Comparison of ENCODE assay signal across 2 cellular contexts in genomic region chr7:117862378-117862777, GRCh38.
TF ChIP-seq lines count a peak whose summit lies in the region.

No MANE protein-coding gene starts in this region.

TF ChIP-seq in GM23338, 12 proteins besides CTCF, POLR2A, EP300 and RAD21:
- no peak for TF ChIP-seq POLR2AphosphoS5 (IDR thresholded peaks at IDR 0.05; ENCODE audit: low read depth)
- no peak for TF ChIP-seq CREB1 (CRISPR knock-in tag; IDR thresholded peaks at IDR 0.05; ENCODE audit: low read depth)
- TF ChIP-seq EZH2phosphoT487 (IDR thresholded peaks at IDR 0.05; ENCODE audit: unreplicated experiment): no peak
- TF ChIP-seq REST (IDR thresholded peaks at IDR 0.05; ENCODE audit: unreplicated experiment): no peak
- no peak for TF ChIP-seq ZNF462 (CRISPR knock-in tag; IDR thresholded peaks at IDR 0.05)
- TF ChIP-seq ETS1 (IDR thresholded peaks at IDR 0.05): no peak
- TF ChIP-seq NANOG (IDR thresholded peaks at IDR 0.05; ENCODE audit: borderline replicate concordance): no peak
- TF ChIP-seq EZH2 (IDR thresholded peaks at IDR 0.05; ENCODE audit: low read depth, unreplicated experiment): no peak
- no peak for TF ChIP-seq ZNF114 (CRISPR knock-in tag; IDR thresholded peaks at IDR 0.05)
- no peak for TF ChIP-seq ZNF331 (CRISPR knock-in tag; IDR thresholded peaks at IDR 0.05; ENCODE audit: low read depth)
- TF ChIP-seq STAT1 (IDR thresholded peaks at IDR 0.05; ENCODE audit: unreplicated experiment): no peak

TF ChIP-seq in K562, 482 proteins besides CTCF, POLR2A, EP300 and RAD21:
- no peak for TF ChIP-seq KDM5B (IDR thresholded peaks at IDR 0.05; ENCODE audit: insufficient replicate concordance, low read depth, low read length)
- no peak for TF ChIP-seq SAP30 (IDR thresholded peaks at IDR 0.05; ENCODE audit: borderline replicate concordance, insufficient read depth, low read depth, low read length, poor library complexity, severe bottlenecking)
- no peak for TF ChIP-seq ZNF165 (CRISPR knock-in tag; IDR thresholded peaks at IDR 0.05; ENCODE audit: borderline replicate concordance)
- TF ChIP-seq RBM25 (IDR thresholded peaks at IDR 0.05; ENCODE audit: low read depth, low read length, severe bottlenecking): no peak
- no peak for TF ChIP-seq ZBTB11 (CRISPR knock-in tag; IDR thresholded peaks at IDR 0.05)
- no peak for TF ChIP-seq HES1 (IDR thresholded peaks at IDR 0.05; ENCODE audit: low read depth)
